Comparison of ENCODE assay signal across 24 cellular contexts in genomic region chr2:20986540-20986939, GRCh38. TPM values are rescaled to one million over a fixed set of nuclear protein-coding genes. Genes with fewer than 3 reads are reported as not detected.
"Had no signal": no experiment of that assay in that cellular context is flagged by ENCODE, and none has a peak within 500 bp of the region (broad histone marks: within the 10 kb centered on the region; RNA-seq: fewer than 3 reads in every experiment).

No MANE protein-coding gene starts in this region.

- H3K27me3 ChIP-seq: left lung, right atrium auricular region had no signal

- DNase-seq: activated CD4-positive, alpha-beta memory T cell treated with anti-CD3 and anti-CD28 coated beads for 36 hours; activated CD4-positive, alpha-beta T cell treated with anti-CD3 and anti-CD28 coated beads for 4 hours; activated gamma-delta T cell treated with Interleukin-2 at 50 U/mL for 16 hours; activated T-cell treated with anti-CD3 and anti-CD28 coated beads for 4 hours; caudate nucleus; head of caudate nucleus; kidney; left lung; mammary epithelial cell; midbrain; SK-N-SH; stimulated activated CD4-positive, alpha-beta T cell treated with anti-CD3 and anti-CD28 coated beads, Interleukin-4, amount 100 ng/mL, for 24 hours had no signal

- H3K27ac Mint-ChIP-seq: activated CD4-positive, alpha-beta memory T cell treated with anti-CD3 and anti-CD28 coated beads for 36 hours; activated naive CD4-positive, alpha-beta T cell treated with anti-CD3 and anti-CD28 coated beads, Interleukin-2, amount 50 U/mL, for 72 hours; activated T-helper 1 cell treated with anti-CD3 and anti-CD28 coated beads, Interleukin-12 subunit alpha, Interleukin-12 subunit beta, Interleukin-2, Interleukin-4 antibody, amounts not matched to agents 30 ng/mL and 10 ng/mL and 1 ng/mL, durations not matched to agents 14 hours and 24 hours and 36 hours; brain; progenitor cell of endocrine pancreas; stimulated activated effector memory CD8-positive, alpha-beta T cell treated with anti-CD3 and anti-CD28 coated beads, Interleukin-12 subunit alpha, Interleukin-12 subunit beta, amount 100 ng/mL, for 72 hours; T-helper 2 cell treated with Interferon-gamma antibody and Interleukin-4, amounts not matched to agents 5 μg/mL and 100 μg/mL, for 36 hours; WTC11 had no signal

- H3K36me3 ChIP-seq: left lung, right atrium auricular region, thoracic aorta had no signal

- H3K9me3 Mint-ChIP-seq: activated CD4-positive, alpha-beta memory T cell treated with anti-CD3 and anti-CD28 coated beads for 36 hours; activated naive CD4-positive, alpha-beta T cell treated with anti-CD3 and anti-CD28 coated beads, Interleukin-2, amount 50 U/mL, for 72 hours; activated T-helper 1 cell treated with anti-CD3 and anti-CD28 coated beads, Interleukin-12 subunit alpha, Interleukin-12 subunit beta, Interleukin-2, Interleukin-4 antibody, amounts not matched to agents 30 ng/mL and 10 ng/mL and 1 ng/mL, durations not matched to agents 14 hours and 24 hours and 36 hours; stimulated activated effector memory CD8-positive, alpha-beta T cell treated with anti-CD3 and anti-CD28 coated beads, Interleukin-12 subunit alpha, Interleukin-12 subunit beta, amount 100 ng/mL, for 72 hours; T-helper 2 cell treated with Interferon-gamma antibody and Interleukin-4, amounts not matched to agents 5 μg/mL and 100 μg/mL, for 36 hours; WTC11 had no signal

- H3K9ac ChIP-seq: SK-N-SH had no signal

- H3K4me1 Mint-ChIP-seq: stimulated activated effector memory CD8-positive, alpha-beta T cell treated with anti-CD3 and anti-CD28 coated beads, Interleukin-12 subunit alpha, Interleukin-12 subunit beta, amount 100 ng/mL, for 72 hours had no signal

- H3K27ac ChIP-seq: left lung, right atrium auricular region, thoracic aorta had no signal

- H3K4me1 ChIP-seq: left lung, right atrium auricular region had no signal

- H3K4me3 Mint-ChIP-seq: activated CD4-positive, alpha-beta memory T cell treated with anti-CD3 and anti-CD28 coated beads for 36 hours; activated T-helper 1 cell treated with anti-CD3 and anti-CD28 coated beads, Interleukin-12 subunit alpha, Interleukin-12 subunit beta, Interleukin-2, Interleukin-4 antibody, amounts not matched to agents 30 ng/mL and 10 ng/mL and 1 ng/mL, durations not matched to agents 14 hours and 24 hours and 36 hours; stimulated activated effector memory CD8-positive, alpha-beta T cell treated with anti-CD3 and anti-CD28 coated beads, Interleukin-12 subunit alpha, Interleukin-12 subunit beta, amount 100 ng/mL, for 72 hours; T-helper 2 cell treated with Interferon-gamma antibody and Interleukin-4, amounts not matched to agents 5 μg/mL and 100 μg/mL, for 36 hours; WTC11 had no signal

- H3K27me3 Mint-ChIP-seq: activated CD4-positive, alpha-beta memory T cell treated with anti-CD3 and anti-CD28 coated beads for 36 hours had no signal

- ATAC-seq: activated naive CD4-positive, alpha-beta T cell treated with anti-CD3 and anti-CD28 coated beads, Interleukin-2, amount 50 U/mL, for 72 hours; esophagus mucosa; left lung; stimulated activated effector memory CD8-positive, alpha-beta T cell treated with anti-CD3 and anti-CD28 coated beads, Interleukin-12 subunit alpha, Interleukin-12 subunit beta, amount 100 ng/mL, for 72 hours; WTC11 had no signal

- H3K4me2 ChIP-seq: SK-N-SH had no signal

- H3K4me3 ChIP-seq: left lung, right atrium auricular region, thoracic aorta had no signal

- H3K36me3 Mint-ChIP-seq: activated CD4-positive, alpha-beta memory T cell treated with anti-CD3 and anti-CD28 coated beads for 36 hours; activated naive CD4-positive, alpha-beta T cell treated with anti-CD3 and anti-CD28 coated beads, Interleukin-2, amount 50 U/mL, for 72 hours; brain; stimulated activated effector memory CD8-positive, alpha-beta T cell treated with anti-CD3 and anti-CD28 coated beads, Interleukin-12 subunit alpha, Interleukin-12 subunit beta, amount 100 ng/mL, for 72 hours; WTC11 had no signal

- H3K9me3 ChIP-seq: left lung, right atrium auricular region, SK-N-SH, thoracic aorta had no signal

RNA-seq across cellular contexts. Expression of gene APOB, which starts 57.3 kb away (rescaled TPM):
- total RNA-seq: activated CD4-positive, alpha-beta memory T cell treated with anti-CD3 and anti-CD28 coated beads for 36 hours; activated naive CD4-positive, alpha-beta T cell treated with anti-CD3 and anti-CD28 coated beads, Interleukin-2, amount 50 U/mL, for 72 hours; activated T-helper 1 cell treated with anti-CD3 and anti-CD28 coated beads, Interleukin-12 subunit alpha, Interleukin-12 subunit beta, Interleukin-2, Interleukin-4 antibody, amounts not matched to agents 30 ng/mL and 10 ng/mL and 1 ng/mL, durations not matched to agents 14 hours and 24 hours and 36 hours; mammary epithelial cell; myocyte had no signal
- polyA plus RNA-seq: mammary epithelial cell, neural cell, SK-N-SH had no signal
